Comparison of ENCODE assay signal across 8 cellular contexts in genomic region chr11:109865558-109866186, GRCh38.
DNase-seq lines count a peak whose midpoint lies in the region; ATAC-seq, FAIRE-seq and TF ChIP-seq lines count a peak whose summit lies in the region.
"Had no signal": no experiment of that assay in that cellular context is flagged by ENCODE, and none has a peak within 500 bp of the region (broad histone marks: within the 10 kb centered on the region; RNA-seq: fewer than 3 reads in every experiment).

No MANE protein-coding gene starts in this region.

- no peaks in the 10 kb centered on the region for H3K36me3 ChIP-seq in bronchial epithelial cell (ENCODE audit: control insufficient read depth, insufficient read depth, low read length)
- H3K36me3 ChIP-seq in osteoblast (ENCODE audit: insufficient read depth, low read length): no peaks in the 10 kb centered on the region

- FAIRE-seq in bronchial epithelial cell (lab: Jason Lieb, UNC): no peak

- ATAC-seq in HG02973 (IDR thresholded peaks at IDR 0.05; ENCODE audit: unreplicated experiment): no peak
- no peak for ATAC-seq in HG03095 (IDR thresholded peaks at IDR 0.05; ENCODE audit: unreplicated experiment)

- POLR2A ChIA-PET in GM10248 (lab: Yijun Ruan, JAX): no interaction called here

- no peak overlapping the region for H3K27ac ChIP-seq in osteoblast (ENCODE audit: low read depth, low read length)

- H3K4me3 ChIP-seq in bronchial epithelial cell (ENCODE audit: low read depth, low read length): no peak overlapping the region
- no peak overlapping the region for H3K4me3 ChIP-seq in osteoblast (ENCODE audit: insufficient read depth, low read length)

- H4K20me1 ChIP-seq in osteoblast (ENCODE audit: insufficient read depth, low read length): no peaks in the 10 kb centered on the region

- H3K9me3 ChIP-seq in osteoblast (ENCODE audit: low read depth, low read length): no peaks in the 10 kb centered on the region

- DNase-seq in GM10248 (ENCODE audit: extremely low spot score) (no peak), NCI-H1092 treated with DMSO at 0.1 percent for 48 hours (lab: John Stamatoyannopoulos, UW) (peak; percentile 26), bronchial epithelial cell (ENCODE audit: low read depth) (peak; percentile 13), osteoblast (ENCODE audit: insufficient read length, low spot score, missing footprints) (no peak), NK-92 (lab: John Stamatoyannopoulos, UW; ENCODE audit: unreplicated experiment) (no peak)
- DNase-seq: activated CD4-positive, alpha-beta T cell treated with anti-CD3 and anti-CD28 coated beads, Interleukin-2, amount 10 ng/mL, durations not matched to agents 7 days and 5 days had no signal

- no peaks in the 10 kb centered on the region for H3K4me1 ChIP-seq in osteoblast (ENCODE audit: insufficient read depth, low read length)

- H3K27me3 ChIP-seq in bronchial epithelial cell (ENCODE audit: control insufficient read depth, insufficient read depth, low read length) (no peaks in the 10 kb centered on the region), osteoblast (ENCODE audit: insufficient read depth, low read length) (no peaks in the 10 kb centered on the region)

- peak; percentile 13 for TF ChIP-seq CTCF in GM10248 (IDR thresholded peaks at IDR 0.05; ENCODE audit: control extremely low read depth, extremely low read depth, low read depth, missing control alignments)
- peak; percentile 11 for TF ChIP-seq CTCF in bronchial epithelial cell (IDR thresholded peaks at IDR 0.05; ENCODE audit: insufficient read depth, low read length, severe bottlenecking)
- peak; percentile 21 for TF ChIP-seq CTCF in osteoblast (IDR thresholded peaks at IDR 0.05; ENCODE audit: extremely low read depth, low read depth, low read length)

- no peak overlapping the region for H3K4me2 ChIP-seq in osteoblast (ENCODE audit: insufficient read depth, low read length)

- CTCF ChIA-PET in GM10248 (lab: Yijun Ruan, JAX): interaction anchor here (0.7 to 1.7 kb wide), 3 partner anchors 13 to 74 kb away, joined by 3 to 9 read pairs (median 5); no protein-coding TSS in a partner anchor

- no peak overlapping the region for H2AFZ ChIP-seq in osteoblast (ENCODE audit: low read length)

- no peaks in the 10 kb centered on the region for H3K79me2 ChIP-seq in osteoblast (ENCODE audit: insufficient read depth, low read length)

Comparison
In these comparisons a context has a peak if more than half of its experiments do, and no peak if none do; other contexts are left out.
1. DNase-seq: peak in NCI-H1092 treated with DMSO at 0.1 percent for 48 hours (single experiment) and bronchial epithelial cell (single experiment); none in GM10248 (single experiment), osteoblast (single experiment) and NK-92 (single experiment).
2. Peak in every context shown above with its lines, with median percentiles within 50 percentile points of each other: CTCF ChIP-seq.